Comparison of ENCODE assay signal across 8 cellular contexts in genomic region chrY:12905520-12905887, GRCh38. TPM values are rescaled to one million over a fixed set of nuclear protein-coding genes. Genes with fewer than 3 reads are reported as not detected.
A peak's percentile ranks its signal among the peaks of the same experiment; 100 is the strongest.
DNase-seq lines count a peak whose midpoint lies in the region; ATAC-seq and TF ChIP-seq lines count a peak whose summit lies in the region.

No MANE protein-coding gene starts in this region.

- H3K27me3 Mint-ChIP-seq in GM23338 (ENCODE audit: insufficient read depth, low read depth, poor library complexity) (peaks cover 10% of the 10 kb centered on the region), type B pancreatic cell (no peaks in the 10 kb centered on the region)

- no peak overlapping the region for H2AFZ ChIP-seq in GM23338

- H3K27ac ChIP-seq in GM23338 (ENCODE audit: low read depth): peak overlapping the region; percentile 95
- peak overlapping the region in 1 of 2 donors; percentile 90 for H3K27ac ChIP-seq in liver (ENCODE audit: low read depth in 1 of 2, low read length in 2 of 2)
- H3K27ac ChIP-seq in thoracic aorta: peak overlapping the region; percentile 98 to 99
- no peak overlapping the region for H3K27ac ChIP-seq in colonic mucosa

- peak; percentile 81 for ATAC-seq in GM23338
- ATAC-seq in activated naive CD4-positive, alpha-beta T cell treated with anti-CD3 and anti-CD28 coated beads, Interleukin-2, amount 50 U/mL, for 72 hours: peak; percentile 59 to 69
- ATAC-seq in thoracic aorta (ENCODE audit: insufficient number of reproducible peaks, low FRiP score, low read depth): peak; percentile 77
- ATAC-seq in GM18907 (IDR thresholded peaks at IDR 0.05; ENCODE audit: unreplicated experiment): no peak

- WGBS in liver: 0% methylated on average over 19 of the region's 19 CpGs

- H3K4me1 Mint-ChIP-seq in GM23338 (peaks cover 9% of the 10 kb centered on the region), type B pancreatic cell (ENCODE audit: unreplicated experiment) (no peaks in the 10 kb centered on the region)

- TF ChIP-seq CTCF in GM23338 (conservative IDR thresholded peaks at IDR 0.05; ENCODE audit: low read depth in 2 of 2) (no peak), liver (IDR thresholded peaks at IDR 0.05; ENCODE audit: low read depth, low read length, missing input control) (no peak), thoracic aorta (IDR thresholded peaks at IDR 0.05) (no peak), type B pancreatic cell (conservative IDR thresholded peaks at IDR 0.05) (no peak), colonic mucosa (IDR thresholded peaks at IDR 0.05) (no peak)

- intact Hi-C loops in colonic mucosa (cut with DNase I): no loop called here

- H4K20me1 ChIP-seq in GM23338 (replicated peaks; ENCODE audit: insufficient read depth): peaks cover 19% of the 10 kb centered on the region

- peak overlapping the region; percentile 91 for H3K4me2 ChIP-seq in GM23338

- peaks cover 15% of the 10 kb centered on the region for H3K4me1 ChIP-seq in GM23338 (ENCODE audit: insufficient read depth)
- no peaks in the 10 kb centered on the region for H3K4me1 ChIP-seq in liver (ENCODE audit: control insufficient read depth in 4 of 4, insufficient read depth in 4 of 4, low read length in 3 of 4)
- peaks cover 0 to 25% of the 10 kb centered on the region in 2 donors for H3K4me1 ChIP-seq in thoracic aorta (ENCODE audit: control insufficient read depth in 1 of 2, low read depth in 2 of 2)
- H3K4me1 ChIP-seq in colonic mucosa: no peaks in the 10 kb centered on the region

- H3K9ac ChIP-seq in liver (ENCODE audit: low read depth in 1 of 2, low read length in 2 of 2) (peak overlapping the region in 1 of 2 donors; percentile 99), colonic mucosa (ENCODE audit: low read depth in 2 of 2, low read length in 2 of 2) (no peak overlapping the region)

- H3K36me3 Mint-ChIP-seq in GM23338 (ENCODE audit: low read depth): peaks cover 26% of the 10 kb centered on the region
- peaks cover 25 to 40% of the 10 kb centered on the region in 2 donors for H3K36me3 Mint-ChIP-seq in activated naive CD4-positive, alpha-beta T cell treated with anti-CD3 and anti-CD28 coated beads, Interleukin-2, amount 50 U/mL, for 72 hours
- H3K36me3 Mint-ChIP-seq in type B pancreatic cell: no peaks in the 10 kb centered on the region

- peaks cover 58% of the 10 kb centered on the region for H3K79me2 ChIP-seq in GM23338 (replicated peaks; ENCODE audit: insufficient read depth)

- H3K4me3 Mint-ChIP-seq in GM23338: peak overlapping the region; percentile 99
- no peak overlapping the region for H3K4me3 Mint-ChIP-seq in type B pancreatic cell

- H3K36me3 ChIP-seq in GM23338 (ENCODE audit: insufficient read depth) (peaks cover 8% of the 10 kb centered on the region; the same call in 1 of the 2 replicates), liver (ENCODE audit: control insufficient read depth in 4 of 4, insufficient read depth in 3 of 4, low read depth in 1 of 4, low read length in 3 of 4) (no peaks in the 10 kb centered on the region), thoracic aorta (no peaks in the 10 kb centered on the region), colonic mucosa (no peaks in the 10 kb centered on the region)

- H3K9me3 Mint-ChIP-seq in GM23338 (peaks cover 4% of the 10 kb centered on the region; the same call in 2 of the 3 replicates), type B pancreatic cell (no peaks in the 10 kb centered on the region)
- no peaks in the 10 kb centered on the region for H3K9me3 Mint-ChIP-seq in activated naive CD4-positive, alpha-beta T cell treated with anti-CD3 and anti-CD28 coated beads, Interleukin-2, amount 50 U/mL, for 72 hours

- no peak for TF ChIP-seq RAD21 in liver (IDR thresholded peaks at IDR 0.05)

- H3K27ac Mint-ChIP-seq in GM23338: peak overlapping the region; percentile 100
- peak overlapping the region; percentile 100 for H3K27ac Mint-ChIP-seq in activated naive CD4-positive, alpha-beta T cell treated with anti-CD3 and anti-CD28 coated beads, Interleukin-2, amount 50 U/mL, for 72 hours
- no peak overlapping the region for H3K27ac Mint-ChIP-seq in type B pancreatic cell

- no peaks in the 10 kb centered on the region for H3K27me3 ChIP-seq in GM23338 (ENCODE audit: insufficient read depth)
- H3K27me3 ChIP-seq in liver (ENCODE audit: control insufficient read depth in 4 of 4, insufficient read depth in 4 of 4, low read length in 3 of 4): no peaks in the 10 kb centered on the region
- H3K27me3 ChIP-seq in thoracic aorta (replicated peaks; ENCODE audit: insufficient read depth): no peaks in the 10 kb centered on the region
- no peaks in the 10 kb centered on the region for H3K27me3 ChIP-seq in colonic mucosa

- H3F3A ChIP-seq in GM23338 (replicated peaks; ENCODE audit: low read depth): 0 out of 2 replicates have a peak, but pooled peaks cover 2% of the 10 kb centered on the region

- H3K4me3 ChIP-seq in GM23338 (peak overlapping the region; percentile 94), liver (ENCODE audit: low read depth in 1 of 3, low read length in 3 of 3) (peak overlapping the region in 2 of 3 donors; percentile 65), thoracic aorta (peak overlapping the region; percentile 93), colonic mucosa (no peak overlapping the region)

- H3K9me2 ChIP-seq in GM23338 (ENCODE audit: insufficient read depth): no peaks in the 10 kb centered on the region

- DNase-seq in GM23338 (ENCODE audit: low spot score): peak; percentile 69
- peak; percentile 71 for DNase-seq in NCI-H2196 (lab: John Stamatoyannopoulos, UW; ENCODE audit: unreplicated experiment)
- DNase-seq in activated naive CD4-positive, alpha-beta T cell treated with anti-CD3 and anti-CD28 coated beads, Interleukin-2, amount 50 U/mL, for 72 hours (ENCODE audit: low spot score in 2 of 2): peak; percentile 52 to 74
- DNase-seq in thoracic aorta (ENCODE audit: low spot score): peak; percentile 11
- no peak for DNase-seq in type B pancreatic cell (ENCODE audit: extremely low spot score, unreplicated experiment)
- no peak for DNase-seq in colonic mucosa

- no peaks in the 10 kb centered on the region for H3K9me3 ChIP-seq in liver (ENCODE audit: control insufficient read depth in 4 of 4, low read length in 3 of 4)
- H3K9me3 ChIP-seq in thoracic aorta: no peaks in the 10 kb centered on the region
- no peaks in the 10 kb centered on the region for H3K9me3 ChIP-seq in colonic mucosa

TF ChIP-seq in GM23338, 12 proteins besides CTCF, POLR2A, EP300 and RAD21 (continues in another document):
- TF ChIP-seq EZH2 (IDR thresholded peaks at IDR 0.05; ENCODE audit: low read depth, unreplicated experiment): no peak

TF ChIP-seq in liver, 16 proteins besides CTCF, POLR2A, EP300 and RAD21 (continues in another document):
- TF ChIP-seq RXRA (IDR thresholded peaks at IDR 0.05) (no peak), YY1 (IDR thresholded peaks at IDR 0.05) (no peak), GABPA (IDR thresholded peaks at IDR 0.05 in 1 of 2, conservative IDR thresholded peaks at IDR 0.05 in 1 of 2) (no peak), TAF1 (conservative IDR thresholded peaks at IDR 0.05) (no peak), NR2F2 (IDR thresholded peaks at IDR 0.05) (no peak), FOXA2 (IDR thresholded peaks at IDR 0.05) (no peak), JUND (IDR thresholded peaks at IDR 0.05) (no peak), HNF4A (conservative IDR thresholded peaks at IDR 0.05) (no peak), FOXA1 (IDR thresholded peaks at IDR 0.05) (no peak), HNF4G (IDR thresholded peaks at IDR 0.05) (no peak), MAX (IDR thresholded peaks at IDR 0.05) (no peak), SP1 (IDR thresholded peaks at IDR 0.05) (no peak), EGR1 (IDR thresholded peaks at IDR 0.05; ENCODE audit: low read depth in 2 of 2) (no peak)
- TF ChIP-seq, protein P1, sequence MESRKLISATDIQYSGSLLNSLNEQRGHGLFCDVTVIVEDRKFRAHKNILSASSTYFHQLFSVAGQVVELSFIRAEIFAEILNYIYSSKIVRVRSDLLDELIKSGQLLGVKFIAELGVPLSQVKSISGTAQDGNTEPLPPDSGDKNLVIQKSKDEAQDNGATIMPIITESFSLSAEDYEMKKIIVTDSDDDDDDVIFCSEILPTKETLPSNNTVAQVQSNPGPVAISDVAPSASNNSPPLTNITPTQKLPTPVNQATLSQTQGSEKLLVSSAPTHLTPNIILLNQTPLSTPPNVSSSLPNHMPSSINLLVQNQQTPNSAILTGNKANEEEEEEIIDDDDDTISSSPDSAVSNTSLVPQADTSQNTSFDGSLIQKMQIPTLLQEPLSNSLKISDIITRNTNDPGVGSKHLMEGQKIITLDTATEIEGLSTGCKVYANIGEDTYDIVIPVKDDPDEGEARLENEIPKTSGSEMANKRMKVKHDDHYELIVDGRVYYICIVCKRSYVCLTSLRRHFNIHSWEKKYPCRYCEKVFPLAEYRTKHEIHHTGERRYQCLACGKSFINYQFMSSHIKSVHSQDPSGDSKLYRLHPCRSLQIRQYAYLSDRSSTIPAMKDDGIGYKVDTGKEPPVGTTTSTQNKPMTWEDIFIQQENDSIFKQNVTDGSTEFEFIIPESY (IDR thresholded peaks at IDR 0.05): no peak
- TF ChIP-seq, protein P2, sequence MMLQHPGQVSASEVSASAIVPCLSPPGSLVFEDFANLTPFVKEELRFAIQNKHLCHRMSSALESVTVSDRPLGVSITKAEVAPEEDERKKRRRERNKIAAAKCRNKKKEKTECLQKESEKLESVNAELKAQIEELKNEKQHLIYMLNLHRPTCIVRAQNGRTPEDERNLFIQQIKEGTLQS (IDR thresholded peaks at IDR 0.05): no peak

RNA-seq across cellular contexts. Expression of gene DDX3Y, which starts 0.8 kb away (rescaled TPM):
- total RNA-seq in GM23338 (2014; rRNA removed; shearing (Covaris generic)): 112 and 138 TPM in 2 replicates
- polyA plus RNA-seq in GM23338 (2016; fragmentation: Nextera tagmentation; extraction: Ambion mirVana): 37.6 and 53.0 TPM in 2 replicates
- total RNA-seq in activated naive CD4-positive, alpha-beta T cell treated with anti-CD3 and anti-CD28 coated beads, Interleukin-2, amount 50 U/mL, for 72 hours: 100 to 1,000 TPM; 124 to 146 TPM
- 10 to 100 TPM in 1 of 2 donors, not detected in 1; 41.0 TPM for total RNA-seq in liver
- polyA plus RNA-seq in liver: 10 to 100 TPM in 1 of 2 donors, not detected in 1; 11.9 TPM
- 100 to 1,000 TPM in 1 of 2 donors, 10 to 100 TPM in 1; 75.7 to 127 TPM for total RNA-seq in thoracic aorta
- total RNA-seq in type B pancreatic cell (ENCODE audit: low replicate concordance): not detected in 2 replicates
- total RNA-seq in colonic mucosa: under 1 TPM in 1 of 2 donors, not detected in 1; 0.74 TPM

Comparison
In these comparisons a context has a peak if more than half of its experiments do, and no peak if none do; other contexts are left out.
1. DNase-seq: peak in GM23338 (single experiment), NCI-H2196 (single experiment), activated naive CD4-positive, alpha-beta T cell treated with anti-CD3 and anti-CD28 coated beads, Interleukin-2, amount 50 U/mL, for 72 hours (2 of 2) and thoracic aorta (single experiment); none in type B pancreatic cell (single experiment) and colonic mucosa (single experiment).